In genomic region chr1:5950994-5951749, GRCh38 we compare ENCODE assay signal across 2 cellular contexts.
TF ChIP-seq lines count a peak whose summit lies in the region.

No MANE protein-coding gene starts in this region.

TF ChIP-seq in HepG2, 621 proteins besides CTCF, POLR2A, EP300 and RAD21:
- TF ChIP-seq HNF1A (IDR thresholded peaks at IDR 0.05; ENCODE audit: low read depth) (no peak), HNF1A (CRISPR knock-in tag; IDR thresholded peaks at IDR 0.05; ENCODE audit: borderline replicate concordance) (no peak), PRPF4 (IDR thresholded peaks at IDR 0.05; ENCODE audit: low read depth, low read length, poor library complexity, severe bottlenecking) (no peak), MEIS1 (CRISPR knock-in tag; IDR thresholded peaks at IDR 0.05; ENCODE audit: borderline replicate concordance) (no peak), ZNF839 (CRISPR knock-in tag; IDR thresholded peaks at IDR 0.05; ENCODE audit: borderline replicate concordance) (no peak), SSRP1 (CRISPR knock-in tag; IDR thresholded peaks at IDR 0.05) (no peak), ZNF468 (CRISPR knock-in tag; IDR thresholded peaks at IDR 0.05) (no peak), ZNF557 (CRISPR knock-in tag; IDR thresholded peaks at IDR 0.05) (no peak), PTBP1 (IDR thresholded peaks at IDR 0.05; ENCODE audit: low read depth, low read length, poor library complexity, severe bottlenecking) (no peak), ZNF619 (CRISPR knock-in tag; IDR thresholded peaks at IDR 0.05) (no peak), ZBTB38 (CRISPR knock-in tag; IDR thresholded peaks at IDR 0.05) (no peak), ZNF543 (CRISPR knock-in tag; IDR thresholded peaks at IDR 0.05) (no peak), MBNL3 (CRISPR knock-in tag; conservative IDR thresholded peaks at IDR 0.05) (no peak), ZNF746 (CRISPR knock-in tag; IDR thresholded peaks at IDR 0.05) (no peak)

TF ChIP-seq in SK-N-SH treated with all-trans-retinoic acid at 6 μM for 48 hours, 23 proteins besides CTCF, POLR2A, EP300 and RAD21 (continued from another document):
- no peak for TF ChIP-seq PATZ1 (CRISPR knock-in tag; IDR thresholded peaks at IDR 0.05; ENCODE audit: borderline replicate concordance)
- TF ChIP-seq TOX (CRISPR knock-in tag; IDR thresholded peaks at IDR 0.05; ENCODE audit: borderline replicate concordance) = no peak
- no peak for TF ChIP-seq ARNTL (CRISPR knock-in tag; IDR thresholded peaks at IDR 0.05; ENCODE audit: borderline replicate concordance, low read depth)
- no peak for TF ChIP-seq ZNF8 (CRISPR knock-in tag; IDR thresholded peaks at IDR 0.05)
- TF ChIP-seq ZFP30 (CRISPR knock-in tag; IDR thresholded peaks at IDR 0.05) = no peak
- TF ChIP-seq RARB (CRISPR knock-in tag; IDR thresholded peaks at IDR 0.05) = no peak
- TF ChIP-seq TSHZ2 (CRISPR knock-in tag; IDR thresholded peaks at IDR 0.05) = no peak
- no peak for TF ChIP-seq CREB5 (CRISPR knock-in tag; IDR thresholded peaks at IDR 0.05; ENCODE audit: low read depth)
- TF ChIP-seq GLIS3 (CRISPR knock-in tag; IDR thresholded peaks at IDR 0.05) = no peak
- no peak for TF ChIP-seq SNAI2 (CRISPR knock-in tag; IDR thresholded peaks at IDR 0.05)
- no peak for TF ChIP-seq PPARA (CRISPR knock-in tag; IDR thresholded peaks at IDR 0.05; ENCODE audit: borderline replicate concordance)
- TF ChIP-seq OSR1 (CRISPR knock-in tag; IDR thresholded peaks at IDR 0.05) = no peak
- TF ChIP-seq ESRRG (CRISPR knock-in tag; IDR thresholded peaks at IDR 0.05) = no peak
- no peak for TF ChIP-seq TCF4 (CRISPR knock-in tag; IDR thresholded peaks at IDR 0.05; ENCODE audit: borderline replicate concordance)
- no peak for TF ChIP-seq POU6F1 (CRISPR knock-in tag; IDR thresholded peaks at IDR 0.05; ENCODE audit: borderline replicate concordance, low read depth)
- TF ChIP-seq ZFP3 (CRISPR knock-in tag; IDR thresholded peaks at IDR 0.05) = no peak
